ENCODE assay signal across 13 cellular contexts in the genomic region with DNA sequence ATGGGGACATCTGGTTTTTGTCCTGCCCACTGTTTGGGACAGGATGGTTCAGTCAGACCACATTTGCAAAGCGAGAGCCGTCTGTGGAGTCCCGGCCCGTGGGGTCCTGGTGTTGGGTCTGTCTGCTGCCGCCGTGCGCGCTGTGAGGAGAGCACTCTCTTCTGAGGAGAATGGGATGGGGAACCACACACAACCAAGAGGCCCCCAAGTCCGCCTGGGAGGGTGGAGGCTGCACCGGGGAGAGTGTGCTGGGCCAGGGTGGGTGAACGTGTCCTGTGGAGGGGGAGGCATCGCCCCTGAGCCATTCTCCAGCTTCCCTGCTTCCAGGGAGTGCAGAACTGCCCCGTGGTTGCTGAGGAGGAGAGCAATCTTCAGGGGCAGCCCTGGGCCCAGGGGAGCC.
DNase-seq lines count a peak whose midpoint lies in the region; ATAC-seq and TF ChIP-seq lines count a peak whose summit lies in the region.
"Had no signal": no experiment of that assay in that cellular context is flagged by ENCODE, and none has a peak within 500 bp of the region (broad histone marks: within the 10 kb centered on the region; RNA-seq: fewer than 3 reads in every experiment).

No MANE protein-coding gene starts in this region.

- intact Hi-C loops in psoas muscle (cut with DNase I) (no loop called here), head of caudate nucleus (cut with DNase I) (no loop called here), OCI-LY7 (cut with micrococcal nuclease; ENCODE audit: unreplicated experiment) (no loop called here)

- no TSS peak for BruUV-seq in OCI-LY7 (replicated peaks; lab: Mats Ljungman, UMichigan)

- H3K9ac ChIP-seq in BLaER1 treated with 17β-estradiol and CSF1 and Interleukin-3, amounts not matched to agents 10 nM and 100 nM = peak overlapping the region; percentile 61 to 85 (median 73); a peak in 16 of 22 replicates
- peak overlapping the region; percentile 76 for H3K9ac ChIP-seq in NT2/D1 (ENCODE audit: insufficient read length, low read depth)
- H3K9ac ChIP-seq: BLaER1 had no signal

- DNase-seq in NT2/D1 (ENCODE audit: low read depth, low spot score) = no peak
- DNase-seq in fibroblast of the aortic adventitia (ENCODE audit: low read depth) = peak; percentile 8
- no peak for DNase-seq in psoas muscle
- DNase-seq in stimulated activated CD4-positive, alpha-beta T cell treated with anti-CD3 and anti-CD28 coated beads, Interleukin-1b, Interleukin-23, amount 100 ng/mL, for 48 hours = no peak
- DNase-seq in head of caudate nucleus = no peak
- no peak for DNase-seq in OCI-LY7 (ENCODE audit: low spot score)
- DNase-seq: activated CD4-positive, alpha-beta memory T cell treated with anti-CD3 and anti-CD28 coated beads, Interleukin-2, amount 10 ng/mL, durations not matched to agents 7 days and 5 days; activated naive CD4-positive, alpha-beta T cell treated with anti-CD3 and anti-CD28 coated beads for 36 hours; GDM1; Kasumi-1 had no signal

- H4K20me1 ChIP-seq in BLaER1 treated with 17β-estradiol and CSF1 and Interleukin-3, amounts not matched to agents 10 nM and 100 nM = no peaks in the 10 kb centered on the region
- no peaks in the 10 kb centered on the region for H4K20me1 ChIP-seq in OCI-LY7 (ENCODE audit: insufficient read depth, low read length)
- H4K20me1 ChIP-seq: BLaER1 had no signal

- POLR2A ChIA-PET in OCI-LY7 (lab: Charles Lee) = no interaction called here

- H3K27me3 ChIP-seq in BLaER1 treated with 17β-estradiol and CSF1 and Interleukin-3, amounts not matched to agents 10 nM and 100 nM = 0 out of 22 replicates have a peak, but pooled peaks cover 0 to 7% (median 0%) of the 10 kb centered on the region in 11 experiments
- no peaks in the 10 kb centered on the region for H3K27me3 ChIP-seq in NT2/D1 (ENCODE audit: insufficient read depth, insufficient read length)
- peaks cover 0 to 2% (median 0%) of the 10 kb centered on the region in 3 donors for H3K27me3 ChIP-seq in psoas muscle (ENCODE audit: insufficient read depth in 3 of 3, low read length in 2 of 3)
- H3K27me3 ChIP-seq: BLaER1 had no signal

- TF ChIP-seq CTCF in fibroblast of the aortic adventitia (IDR thresholded peaks at IDR 0.05; ENCODE audit: insufficient read depth, low read length) (no peak), psoas muscle (IDR thresholded peaks at IDR 0.05) (no peak), OCI-LY7 (conservative IDR thresholded peaks at IDR 0.05; ENCODE audit: low read length) (no peak)

- peaks cover 48 to 59% (median 58%) of the 10 kb centered on the region in 10 experiments for H3K4me1 ChIP-seq in BLaER1 treated with 17β-estradiol and CSF1 and Interleukin-3, amounts not matched to agents 10 nM and 100 nM
- H3K4me1 ChIP-seq in NT2/D1 (ENCODE audit: insufficient read depth, insufficient read length) (peaks cover 20% of the 10 kb centered on the region), psoas muscle (no peaks in the 10 kb centered on the region), OCI-LY7 (ENCODE audit: insufficient read depth, low read length, poor library complexity, severe bottlenecking) (no peaks in the 10 kb centered on the region)

- 89 to 91% (median 89%) methylated on average over 13 of the region's 13 CpGs for WGBS in psoas muscle, 3 donors

- no peaks in the 10 kb centered on the region for H3K79me2 ChIP-seq in OCI-LY7 (ENCODE audit: insufficient read depth, low read depth, low read length)

- no peak overlapping the region for H3K4me3 ChIP-seq in BLaER1 treated with 17β-estradiol and CSF1 and Interleukin-3, amounts not matched to agents 10 nM and 100 nM
- H3K4me3 ChIP-seq in NT2/D1 (ENCODE audit: insufficient read length, low read depth) (no peak overlapping the region), fibroblast of the aortic adventitia (ENCODE audit: low read depth, low read length) (no peak overlapping the region), psoas muscle (no peak overlapping the region), OCI-LY7 (ENCODE audit: low read depth, low read length, poor library complexity, severe bottlenecking) (no peak overlapping the region)
- H3K4me3 ChIP-seq: BLaER1 had no signal

- ATAC-seq in psoas muscle (peak in 1 of 4 donors; percentile 19), GM19328 (IDR thresholded peaks at IDR 0.05; ENCODE audit: unreplicated experiment) (no peak)

- peak overlapping the region; percentile 75 to 97 (median 87); a peak in 21 of 22 replicates for H3K27ac ChIP-seq in BLaER1 treated with 17β-estradiol and CSF1 and Interleukin-3, amounts not matched to agents 10 nM and 100 nM
- peak overlapping the region; percentile 60 for H3K27ac ChIP-seq in psoas muscle
- no peak overlapping the region for H3K27ac ChIP-seq in OCI-LY7 (ENCODE audit: low read depth, low read length, poor library complexity, severe bottlenecking)
- H3K27ac ChIP-seq: BLaER1 had no signal

- CTCF ChIA-PET in OCI-LY7 (lab: Charles Lee; ENCODE audit: unreplicated experiment) = no interaction called here

- no peaks in the 10 kb centered on the region for H3K9me3 ChIP-seq in BLaER1 treated with 17β-estradiol and CSF1 and Interleukin-3, amounts not matched to agents 10 nM and 100 nM (replicated peaks in 1 of 11)
- H3K9me3 ChIP-seq in NT2/D1 (ENCODE audit: insufficient read depth, low read length) = no peaks in the 10 kb centered on the region; the same call in 1 of the 2 replicates
- no peaks in the 10 kb centered on the region for H3K9me3 ChIP-seq in psoas muscle
- H3K9me3 ChIP-seq in OCI-LY7 (ENCODE audit: low read length) = no peaks in the 10 kb centered on the region
- H3K9me3 ChIP-seq: BLaER1 had no signal

- no peaks in the 10 kb centered on the region for H3K9me2 ChIP-seq in OCI-LY7 (ENCODE audit: insufficient read depth, low read length)

- no peak overlapping the region for H2AFZ ChIP-seq in OCI-LY7 (ENCODE audit: low read length)

- peak overlapping the region in 10 of 11 experiments; percentile 51 to 92 (median 86); a peak in 19 of 22 replicates for H3K4me2 ChIP-seq in BLaER1 treated with 17β-estradiol and CSF1 and Interleukin-3, amounts not matched to agents 10 nM and 100 nM
- no peak overlapping the region for H3K4me2 ChIP-seq in OCI-LY7 (ENCODE audit: low read length)

- no peaks in the 10 kb centered on the region for H3K36me3 ChIP-seq in BLaER1 treated with 17β-estradiol and CSF1 and Interleukin-3, amounts not matched to agents 10 nM and 100 nM
- no peaks in the 10 kb centered on the region for H3K36me3 ChIP-seq in NT2/D1 (ENCODE audit: insufficient read depth, insufficient read length, low read length)
- H3K36me3 ChIP-seq in psoas muscle (ENCODE audit: insufficient read depth in 1 of 2, low read depth in 1 of 2) = no peaks in the 10 kb centered on the region
- H3K36me3 ChIP-seq in OCI-LY7 (ENCODE audit: insufficient read depth, low read length) = no peaks in the 10 kb centered on the region
- H3K36me3 ChIP-seq: BLaER1 had no signal
